In the genomic region with DNA sequence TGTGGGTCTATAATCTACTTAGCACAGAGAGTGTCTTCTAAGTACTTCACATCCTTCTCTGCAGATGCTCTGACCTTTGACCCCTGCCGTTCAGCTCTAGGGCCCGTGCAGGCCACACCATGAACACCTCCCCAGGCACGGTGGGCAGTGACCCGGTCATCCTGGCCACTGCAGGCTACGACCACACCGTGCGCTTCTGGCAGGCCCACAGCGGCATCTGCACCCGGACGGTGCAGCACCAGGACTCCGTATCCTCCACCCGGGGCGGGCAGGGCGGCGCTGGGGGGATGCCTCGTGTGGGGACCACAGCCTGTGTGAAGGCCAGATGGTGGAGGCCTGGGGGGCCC, we compare ENCODE assay signal across 6 cellular contexts. TPM values are rescaled to one million over a fixed set of nuclear protein-coding genes. Genes with fewer than 3 reads are reported as not detected.
DNase-seq lines count a peak whose midpoint lies in the region; ATAC-seq, FAIRE-seq and TF ChIP-seq lines count a peak whose summit lies in the region.

No MANE protein-coding gene starts in this region.

- H3K4me3 Mint-ChIP-seq in natural killer cell: peak overlapping the region; percentile 91

- CTCF ChIA-PET in A549 (lab: Yijun Ruan, JAX): interaction anchor here (1.1 to 4.8 kb wide), 3 partner anchors 9 to 37 kb away, joined by 3 to 28 read pairs (median 3); partner anchors contain the start of gene PGP
- CTCF ChIA-PET in HEK293 (lab: Yijun Ruan, JAX): interaction anchor here (0.5 to 1.7 kb wide), 2 partner anchors 11 to 49 kb away, joined by 3 to 6 read pairs; no protein-coding TSS in a partner anchor

- TF ChIP-seq CTCF in A549 (IDR thresholded peaks at IDR 0.05) (no peak), HEK293 (tag by site-specific recombination; IDR thresholded peaks at IDR 0.05) (no peak), astrocyte of the cerebellum (IDR thresholded peaks at IDR 0.05; ENCODE audit: low read depth, low read length, missing control alignments) (no peak), natural killer cell (IDR thresholded peaks at IDR 0.05) (no peak)

- H3K4me3 ChIP-seq in A549 (peak overlapping the region; percentile 83), HEK293 (ENCODE audit: low read depth, low read length) (peak overlapping the region; percentile 96), astrocyte of the cerebellum (ENCODE audit: low read depth, low read length) (peak overlapping the region; percentile 67)

- H3K36me3 Mint-ChIP-seq in natural killer cell: no peaks in the 10 kb centered on the region

- H3K4me2 ChIP-seq in A549: peak overlapping the region; percentile 99

- no peak for DNase-seq in A549 (ENCODE audit: low read depth in 1 of 2, low spot score in 1 of 2)
- no peak for DNase-seq in astrocyte of the cerebellum (ENCODE audit: low read depth)
- DNase-seq in natural killer cell: no peak
- DNase-seq in NCI-H2107 (lab: John Stamatoyannopoulos, UW): no peak
- DNase-seq in mesenteric fat pad (ENCODE audit: low spot score): no peak

- peaks cover 0 to 35% of the 10 kb centered on the region in 2 experiments; a peak in 1 of 3 replicates for H3K36me3 ChIP-seq in HEK293 (ENCODE audit: control insufficient read depth in 2 of 2, insufficient read depth in 1 of 2, low read length in 2 of 2)

- intact Hi-C loops in natural killer cell (cut with micrococcal nuclease): no loop called here

- peaks cover 19 to 28% of the 10 kb centered on the region in 2 donors for H3K4me1 Mint-ChIP-seq in natural killer cell

- H3K27me3 Mint-ChIP-seq in natural killer cell (ENCODE audit: low read depth in 2 of 2): peaks cover 0 to 3% of the 10 kb centered on the region in 2 donors

- H3K27ac ChIP-seq in A549: peak overlapping the region; percentile 97 to 98
- H3K27ac ChIP-seq in HEK293 (ENCODE audit: extremely low read depth, low read depth, low read length): peak overlapping the region; percentile 90

- ATAC-seq in A549: peak; percentile 21 to 45
- no peak for ATAC-seq in natural killer cell

- no peaks in the 10 kb centered on the region for H3K9me3 Mint-ChIP-seq in natural killer cell

- FAIRE-seq in A549 (lab: Jason Lieb, UNC): no peak

- no peak for TF ChIP-seq RAD21 in A549 (conservative IDR thresholded peaks at IDR 0.05 in 1 of 2, IDR thresholded peaks at IDR 0.05 in 1 of 2)

- POLR2A ChIA-PET in A549 (lab: Yijun Ruan, JAX): interaction anchor here (0.9 to 3.0 kb wide), 5 partner anchors 9 to 51 kb away, joined by 4 to 31 read pairs (median 8); partner anchors contain the start of genes ECI1, PGP and TRAF7
- POLR2A ChIA-PET in HEK293 (lab: Yijun Ruan, JAX): interaction anchor here (0.7 to 4.3 kb wide), 7 partner anchors 9 to 81 kb away, joined by 3 to 22 read pairs (median 6); partner anchors contain the start of genes DNASE1L2, PGP and TRAF7

- no peak for TF ChIP-seq POLR2A in A549 (IDR thresholded peaks at IDR 0.05; ENCODE audit: low read length)

- peak overlapping the region; percentile 80 to 88 for H3K27ac Mint-ChIP-seq in natural killer cell

- H3K4me1 ChIP-seq in A549: peaks cover 14% of the 10 kb centered on the region; the same call in 2 of the 3 replicates
- H3K4me1 ChIP-seq in HEK293 (ENCODE audit: control insufficient read depth, insufficient read depth, low read length): no peaks in the 10 kb centered on the region

- H3K9me3 ChIP-seq in A549 (no peaks in the 10 kb centered on the region), HEK293 (ENCODE audit: control insufficient read depth, insufficient read depth, low read depth, low read length) (no peaks in the 10 kb centered on the region)

- no peak for TF ChIP-seq EP300 in A549 (IDR thresholded peaks at IDR 0.05)

- 18% methylated on average over 6 of the region's 16 CpGs for WGBS in A549 (ENCODE audit: missing lambda C conversion rate)

- in situ Hi-C loops in astrocyte of the cerebellum (cut with HindIII; ENCODE audit: low sequenced_read_pairs): no loop called here

TF ChIP-seq in A549, 52 proteins besides CTCF, POLR2A, EP300 and RAD21:
- no peak for TF ChIP-seq RCOR1 (IDR thresholded peaks at IDR 0.05; ENCODE audit: low read depth, low read length)
- TF ChIP-seq, protein P1, sequence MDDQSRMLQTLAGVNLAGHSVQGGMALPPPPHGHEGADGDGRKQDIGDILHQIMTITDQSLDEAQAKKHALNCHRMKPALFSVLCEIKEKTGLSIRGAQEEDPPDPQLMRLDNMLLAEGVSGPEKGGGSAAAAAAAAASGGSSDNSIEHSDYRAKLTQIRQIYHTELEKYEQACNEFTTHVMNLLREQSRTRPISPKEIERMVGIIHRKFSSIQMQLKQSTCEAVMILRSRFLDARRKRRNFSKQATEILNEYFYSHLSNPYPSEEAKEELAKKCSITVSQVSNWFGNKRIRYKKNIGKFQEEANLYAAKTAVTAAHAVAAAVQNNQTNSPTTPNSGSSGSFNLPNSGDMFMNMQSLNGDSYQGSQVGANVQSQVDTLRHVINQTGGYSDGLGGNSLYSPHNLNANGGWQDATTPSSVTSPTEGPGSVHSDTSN (IDR thresholded peaks at IDR 0.05): 0 out of 2 replicates have a peak, but pooled peaks have one; percentile 7

TF ChIP-seq in HEK293, 187 proteins besides CTCF, POLR2A, EP300 and RAD21 (continues in another document):
- TF ChIP-seq BCL11A (tag by site-specific recombination; IDR thresholded peaks at IDR 0.05; ENCODE audit: low read depth): no peak
- TF ChIP-seq ZNF596 (tag by site-specific recombination; IDR thresholded peaks at IDR 0.05): no peak
- TF ChIP-seq ZNF133 (tag by site-specific recombination; IDR thresholded peaks at IDR 0.05): no peak
- peak; percentile 23; the same call in 1 of the 2 replicates for TF ChIP-seq ZNF335 (tag by site-specific recombination; conservative IDR thresholded peaks at IDR 0.05)
- TF ChIP-seq ZNF266 (tag by site-specific recombination; IDR thresholded peaks at IDR 0.05; ENCODE audit: low read depth): no peak
- TF ChIP-seq KLF16 (tag by site-specific recombination; IDR thresholded peaks at IDR 0.05): peak; percentile 13; the same call in 1 of the 2 replicates
- TF ChIP-seq, protein P2, sequence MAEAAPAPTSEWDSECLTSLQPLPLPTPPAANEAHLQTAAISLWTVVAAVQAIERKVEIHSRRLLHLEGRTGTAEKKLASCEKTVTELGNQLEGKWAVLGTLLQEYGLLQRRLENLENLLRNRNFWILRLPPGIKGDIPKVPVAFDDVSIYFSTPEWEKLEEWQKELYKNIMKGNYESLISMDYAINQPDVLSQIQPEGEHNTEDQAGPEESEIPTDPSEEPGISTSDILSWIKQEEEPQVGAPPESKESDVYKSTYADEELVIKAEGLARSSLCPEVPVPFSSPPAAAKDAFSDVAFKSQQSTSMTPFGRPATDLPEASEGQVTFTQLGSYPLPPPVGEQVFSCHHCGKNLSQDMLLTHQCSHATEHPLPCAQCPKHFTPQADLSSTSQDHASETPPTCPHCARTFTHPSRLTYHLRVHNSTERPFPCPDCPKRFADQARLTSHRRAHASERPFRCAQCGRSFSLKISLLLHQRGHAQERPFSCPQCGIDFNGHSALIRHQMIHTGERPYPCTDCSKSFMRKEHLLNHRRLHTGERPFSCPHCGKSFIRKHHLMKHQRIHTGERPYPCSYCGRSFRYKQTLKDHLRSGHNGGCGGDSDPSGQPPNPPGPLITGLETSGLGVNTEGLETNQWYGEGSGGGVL (tag by site-specific recombination; IDR thresholded peaks at IDR 0.05): no peak; the same call in 1 of the 2 replicates
- TF ChIP-seq GLIS2 (tag by site-specific recombination; IDR thresholded peaks at IDR 0.05): peak; percentile 34
- no peak for TF ChIP-seq ZNF37A (tag by site-specific recombination; IDR thresholded peaks at IDR 0.05)
- 0 out of 2 replicates have a peak, but pooled peaks have one; percentile 25 for TF ChIP-seq ZFP37 (tag by site-specific recombination; IDR thresholded peaks at IDR 0.05)
- no peak for TF ChIP-seq HOXA7 (CRISPR knock-in tag; IDR thresholded peaks at IDR 0.05; ENCODE audit: borderline replicate concordance)

RNA-seq across cellular contexts. Expression of gene MLST8, which starts 0.7 kb away (rescaled TPM):
- polyA plus RNA-seq in A549 (2011; rRNA removed) (46.8 and 49.5 TPM in 2 replicates), A549 (2017; fragmentation: RNase III; extraction: RNeasy Plus Mini Kit Qiagen cat#74134 plus additional on column Dnase treatment) (48.4 to 53.9 TPM (median 50.4 TPM) in 3 replicates)
- 104 and 110 TPM in 2 replicates for polyA plus RNA-seq in A549 (2012; cell fraction: cytosol; rRNA removed)
- 151 and 193 TPM in 2 replicates for polyA plus RNA-seq in A549 (2012; cell fraction: nucleus; rRNA removed)
- 56.8 and 69.3 TPM in 2 replicates for polyA minus RNA-seq in A549 (2011; rRNA and poly(A)+ RNA removed)
- total RNA-seq in natural killer cell (10 to 100 TPM; 19.7 to 30.2 (median 27.8) TPM), mesenteric fat pad (21.9 TPM)

RNA-seq across cellular contexts. Expression of gene BRICD5, which starts 4.7 kb away (rescaled TPM):
- 2.0 and 3.1 TPM in 2 replicates for polyA plus RNA-seq in A549 (2011; rRNA removed)
- 6.3 TPM in 2 replicates for polyA plus RNA-seq in A549 (2012; cell fraction: cytosol; rRNA removed)
- polyA plus RNA-seq in A549 (2012; cell fraction: nucleus; rRNA removed): 65.9 and 71.3 TPM in 2 replicates
- polyA plus RNA-seq in A549 (2017; fragmentation: RNase III; extraction: RNeasy Plus Mini Kit Qiagen cat#74134 plus additional on column Dnase treatment): 7.4 to 11.6 TPM (median 9.1 TPM) in 3 replicates
- polyA minus RNA-seq in A549 (2011; rRNA and poly(A)+ RNA removed): 0.54 and 1.9 TPM in 2 replicates
- 1 to 10 TPM; 3.2 to 5.2 (median 3.6) TPM for total RNA-seq in natural killer cell
- 2.9 TPM for total RNA-seq in mesenteric fat pad

RNA-seq across cellular contexts. Expression of gene PGP, which starts 8.7 kb away (rescaled TPM):
- 13.9 and 15.0 TPM in 2 replicates for polyA plus RNA-seq in A549 (2011; rRNA removed)
- polyA plus RNA-seq in A549 (2012; cell fraction: cytosol; rRNA removed): 37.0 and 52.9 TPM in 2 replicates
- polyA plus RNA-seq in A549 (2012; cell fraction: nucleus; rRNA removed): 67.6 and 101 TPM in 2 replicates
- polyA plus RNA-seq in A549 (2017; fragmentation: RNase III; extraction: RNeasy Plus Mini Kit Qiagen cat#74134 plus additional on column Dnase treatment): 27.7 to 33.7 TPM (median 31.9 TPM) in 3 replicates
- polyA minus RNA-seq in A549 (2011; rRNA and poly(A)+ RNA removed): 7.6 TPM in 2 replicates
- 10 to 100 TPM in 2 of 3 donors, 1 to 10 TPM in 1; 9.7 to 12.8 (median 12.4) TPM for total RNA-seq in natural killer cell
- total RNA-seq in mesenteric fat pad: 11.8 TPM

RNA-seq across cellular contexts. Expression of gene CASKIN1, which starts 9.5 kb away (rescaled TPM):
- polyA plus RNA-seq in A549 (2011; rRNA removed) (0.13 and 0.27 TPM in 2 replicates), A549 (2017; fragmentation: RNase III; extraction: RNeasy Plus Mini Kit Qiagen cat#74134 plus additional on column Dnase treatment) (0.72 to 1.0 TPM (median 0.87 TPM) in 3 replicates)
- polyA plus RNA-seq in A549 (2012; cell fraction: cytosol; rRNA removed): 0.75 and 1.2 TPM in 2 replicates
- polyA plus RNA-seq in A549 (2012; cell fraction: nucleus; rRNA removed): 4.4 and 5.5 TPM in 2 replicates
- polyA minus RNA-seq in A549 (2011; rRNA and poly(A)+ RNA removed): 0.58 and 0.95 TPM in 2 replicates
- total RNA-seq in natural killer cell (not detected), mesenteric fat pad (0.06 TPM)

RNA-seq across cellular contexts. Expression of gene E4F1, which starts 17.5 kb away (rescaled TPM):
- polyA plus RNA-seq in A549 (2011; rRNA removed) (10.4 and 11.0 TPM in 2 replicates), A549 (2017; fragmentation: RNase III; extraction: RNeasy Plus Mini Kit Qiagen cat#74134 plus additional on column Dnase treatment) (22.0 to 24.4 TPM (median 23.3 TPM) in 3 replicates)
- polyA plus RNA-seq in A549 (2012; cell fraction: cytosol; rRNA removed): 39.5 and 43.4 TPM in 2 replicates
- polyA plus RNA-seq in A549 (2012; cell fraction: nucleus; rRNA removed): 164 and 278 TPM in 2 replicates
- 7.4 and 9.8 TPM in 2 replicates for polyA minus RNA-seq in A549 (2011; rRNA and poly(A)+ RNA removed)
- total RNA-seq in natural killer cell (10 to 100 TPM; 43.6 to 45.7 (median 45.7) TPM), mesenteric fat pad (15.1 TPM)

Comparison
In these comparisons a context has a peak if more than half of its experiments do, and no peak if none do; other contexts are left out.
1. ATAC-seq: peak in A549 (2 of 2); none in natural killer cell (0 of 3).
2. Peak in every context shown above with its lines, with median percentiles within 50 percentile points of each other: H3K4me3 ChIP-seq.